ENCODE assay signal across 1 cellular context in genomic region chr5:140111043-140111858, GRCh38.
TF ChIP-seq lines count a peak whose summit lies in the region.

No MANE protein-coding gene starts in this region.

TF ChIP-seq in SK-N-SH, 30 proteins besides CTCF, POLR2A, EP300 and RAD21:
- TF ChIP-seq REST (IDR thresholded peaks at IDR 0.05; ENCODE audit: low read depth, low read length) (no peak), CHD2 (IDR thresholded peaks at IDR 0.05; ENCODE audit: low read length, partially characterized antibody) (no peak), RCOR1 (IDR thresholded peaks at IDR 0.05; ENCODE audit: low read length) (no peak), FOXM1 (IDR thresholded peaks at IDR 0.05; ENCODE audit: low read depth) (no peak), IRF3 (IDR thresholded peaks at IDR 0.05; ENCODE audit: low read depth, low read length) (no peak), USF2 (IDR thresholded peaks at IDR 0.05; ENCODE audit: borderline replicate concordance, low read depth, low read length) (no peak), FOXJ3 (CRISPR knock-in tag; IDR thresholded peaks at IDR 0.05) (no peak), ZBTB33 (IDR thresholded peaks at IDR 0.05; ENCODE audit: borderline replicate concordance, low read depth) (no peak), RFX5 (IDR thresholded peaks at IDR 0.05; ENCODE audit: low read length) (no peak), EZH2phosphoT487 (IDR thresholded peaks at IDR 0.05; ENCODE audit: borderline replicate concordance, low read depth) (no peak), TCF12 (IDR thresholded peaks at IDR 0.05) (no peak), ELF1 (IDR thresholded peaks at IDR 0.05) (no peak), YY1 (IDR thresholded peaks at IDR 0.05; ENCODE audit: low read depth) (no peak)
TF ChIP-seq in SK-N-SH: peak in this region for 0.
